1 cellular context compared by ENCODE assay signal in genomic region chr6:35663001-35663400, GRCh38.
TF ChIP-seq lines count a peak whose summit lies in the region.

No MANE protein-coding gene starts in this region.

TF ChIP-seq in HEK293T, 16 proteins besides CTCF, POLR2A, EP300 and RAD21 (continued from another document):
- no peak for TF ChIP-seq ARNT (IDR thresholded peaks at IDR 0.05)
TF ChIP-seq in HEK293T: peak in this region for 0.
